ENCODE assay signal across 25 cellular contexts in genomic region chr7:130021105-130021834, GRCh38. TPM values are rescaled to one million over a fixed set of nuclear protein-coding genes. Genes with fewer than 3 reads are reported as not detected.
DNase-seq lines count a peak whose midpoint lies in the region; ATAC-seq, FAIRE-seq and TF ChIP-seq lines count a peak whose summit lies in the region.
"Had no signal": no experiment of that assay in that cellular context is flagged by ENCODE, and none has a peak within 500 bp of the region (broad histone marks: within the 10 kb centered on the region; RNA-seq: fewer than 3 reads in every experiment).

No MANE protein-coding gene starts in this region.

- ATAC-seq in A549 (no peak), right cardiac atrium (peak; percentile 48 to 50), psoas muscle (peak; percentile 85 to 93 (median 89))
- ATAC-seq: activated T-cell treated with anti-CD3 and anti-CD28 coated beads, Interleukin-2, amount 50 U/mL, for 4 hours; lower lobe of right lung; mucosa of descending colon; stimulated activated naive B cell treated with anti-CD40 and anti-IgM and Interleukin-4, amounts not matched to agents 10 μg/mL and 1 μg/mL and 100 μg/mL, for 72 hours had no signal

- H3K36me3 ChIP-seq in psoas muscle (ENCODE audit: insufficient read depth in 1 of 2, low read depth in 1 of 2) (peaks cover 13 to 71% of the 10 kb centered on the region in 2 donors), MM.1S (replicated peaks; ENCODE audit: insufficient read depth, low read length) (peaks cover 5% of the 10 kb centered on the region; the same call in 1 of the 2 replicates)

- no peak for TF ChIP-seq POLR2A in A549 (IDR thresholded peaks at IDR 0.05; ENCODE audit: low read length)

- TF ChIP-seq CTCF in A549 (IDR thresholded peaks at IDR 0.05): no peak
- no peak for TF ChIP-seq CTCF in psoas muscle (IDR thresholded peaks at IDR 0.05)
- TF ChIP-seq CTCF in MM.1S (IDR thresholded peaks at IDR 0.05; ENCODE audit: low read length): no peak

- intact Hi-C loops in right cardiac atrium (cut with DNase I) (no loop called here), psoas muscle (cut with DNase I) (no loop called here)

- DNase-seq in A549 (ENCODE audit: low read depth in 1 of 2, low spot score in 1 of 2) (no peak), anterior cingulate cortex (lab: John Stamatoyannopoulos, UW) (peak in 35 of 58 donors; percentile 3 to 48 (median 18)), right cardiac atrium (no peak), psoas muscle (peak; percentile 71 to 85), MM.1S (no peak), ACHN (no peak), DMS114 treated with DMSO at 0.1 percent for 48 hours (lab: John Stamatoyannopoulos, UW; ENCODE audit: unreplicated experiment) (no peak), AG20443 (ENCODE audit: low spot score) (no peak)
- DNase-seq: activated gamma-delta T cell; activated naive CD8-positive, alpha-beta T cell treated with anti-CD3 and anti-CD28 coated beads, Interleukin-2, amount 10 ng/mL, durations not matched to agents 7 days and 5 days; activated T-cell treated with anti-CD3 and anti-CD28 coated beads, Interleukin-2, amount 50 U/mL, for 4 hours; CD4-positive, alpha-beta memory T cell; lower lobe of right lung; MG63; mucosa of descending colon; NCI-H1930; NCI-H2171 treated with DMSO at 0.1 percent for 48 hours; NCI-H510A; stimulated activated naive B cell treated with anti-CD40 and anti-IgM and Interleukin-4, amounts not matched to agents 10 μg/mL and 1 μg/mL and 100 μg/mL, for 72 hours had no signal

- H3K9me3 ChIP-seq in A549 (no peaks in the 10 kb centered on the region), right cardiac atrium (ENCODE audit: control insufficient read depth, low read length) (no peaks in the 10 kb centered on the region), psoas muscle (no peaks in the 10 kb centered on the region), MM.1S (replicated peaks; ENCODE audit: insufficient read depth, low read length) (no peaks in the 10 kb centered on the region)
- H3K9me3 ChIP-seq: lower lobe of right lung, MG63, mucosa of descending colon, suprapubic skin had no signal

- TF ChIP-seq RAD21 in A549 (conservative IDR thresholded peaks at IDR 0.05 in 1 of 2, IDR thresholded peaks at IDR 0.05 in 1 of 2): no peak

- H4K20me1 ChIP-seq in MM.1S (ENCODE audit: insufficient read depth, low read length): no peaks in the 10 kb centered on the region

- in situ Hi-C loops in ACHN (cut with HindIII; ENCODE audit: low pct_ligation_motif_present, low pct_unique_long_range_greater_than_20kb, low sequenced_read_pairs): no loop called here

- H3F3A ChIP-seq in MM.1S (ENCODE audit: insufficient read depth, low read length): no peaks in the 10 kb centered on the region

- POLR2A ChIA-PET in A549 (lab: Yijun Ruan, JAX): no interaction called here

- H3K4me1 ChIP-seq in A549 (peaks cover 13% of the 10 kb centered on the region), right cardiac atrium (ENCODE audit: control insufficient read depth, insufficient read depth, low read length) (no peaks in the 10 kb centered on the region), psoas muscle (peaks cover 36% of the 10 kb centered on the region), MM.1S (ENCODE audit: low read length) (no peaks in the 10 kb centered on the region)
- H3K4me1 ChIP-seq: lower lobe of right lung had no signal

- CTCF ChIA-PET in A549 (lab: Yijun Ruan, JAX): interaction anchor here (1.7 to 5.8 kb wide), 3 partner anchors 9 to 196 kb away, joined by 5 to 56 read pairs (median 5); no protein-coding TSS in a partner anchor

- H3K4me3 ChIP-seq in A549: no peak overlapping the region
- no peak overlapping the region for H3K4me3 ChIP-seq in right cardiac atrium (ENCODE audit: low read length)
- peak overlapping the region; percentile 4 for H3K4me3 ChIP-seq in psoas muscle
- H3K4me3 ChIP-seq in MM.1S (ENCODE audit: low read length): no peak overlapping the region
- H3K4me3 ChIP-seq: coronary artery, lower lobe of right lung, MG63, mucosa of descending colon, SK-N-MC, suprapubic skin had no signal

- H3K9me2 ChIP-seq in MM.1S (replicated peaks; ENCODE audit: insufficient read depth, low read length): no peaks in the 10 kb centered on the region

- no peak overlapping the region for H2AFZ ChIP-seq in MM.1S (ENCODE audit: low read length)
- H2AFZ ChIP-seq: parathyroid adenoma had no signal

- no peaks in the 10 kb centered on the region for H3K79me2 ChIP-seq in MM.1S (ENCODE audit: low read length)
- H3K79me2 ChIP-seq: parathyroid adenoma had no signal

- H3K27ac ChIP-seq in A549 (no peak overlapping the region), right cardiac atrium (ENCODE audit: low read length) (peak overlapping the region; percentile 58), psoas muscle (peak overlapping the region; percentile 91), MM.1S (ENCODE audit: low read length) (no peak overlapping the region)
- H3K27ac ChIP-seq: coronary artery, lower lobe of right lung, parathyroid adenoma, SK-N-MC, suprapubic skin had no signal

- H3K27me3 ChIP-seq in right cardiac atrium (ENCODE audit: control insufficient read depth, insufficient read depth) (no peaks in the 10 kb centered on the region), psoas muscle (ENCODE audit: insufficient read depth in 3 of 3, low read length in 2 of 3) (no peaks in the 10 kb centered on the region), MM.1S (replicated peaks; ENCODE audit: insufficient read depth, low read length) (no peaks in the 10 kb centered on the region)
- H3K27me3 ChIP-seq: MG63, suprapubic skin had no signal

- FAIRE-seq in A549 (lab: Jason Lieb, UNC): no peak
- FAIRE-seq: GM19239, H1 had no signal

- TF ChIP-seq EP300 in A549 (IDR thresholded peaks at IDR 0.05): no peak

- 93% methylated on average over 10 of the region's 10 CpGs for WGBS in A549 (ENCODE audit: missing lambda C conversion rate)
- WGBS in right cardiac atrium: 79% methylated on average over 10 of the region's 10 CpGs
- 27 to 43% (median 28%) methylated on average over 10 of the region's 10 CpGs for WGBS in psoas muscle, 3 donors

- H3K4me2 ChIP-seq in A549: no peak overlapping the region
- H3K4me2 ChIP-seq in MM.1S (ENCODE audit: low read depth, low read length): no peak overlapping the region

- no peak overlapping the region for H3K9ac ChIP-seq in MM.1S (ENCODE audit: low read length)
- H3K9ac ChIP-seq: parathyroid adenoma had no signal

TF ChIP-seq in A549, 52 proteins besides CTCF, POLR2A, EP300 and RAD21:
- peak; percentile 63 for TF ChIP-seq MAFK (IDR thresholded peaks at IDR 0.05; ENCODE audit: partially characterized antibody)
- TF ChIP-seq, protein P1, sequence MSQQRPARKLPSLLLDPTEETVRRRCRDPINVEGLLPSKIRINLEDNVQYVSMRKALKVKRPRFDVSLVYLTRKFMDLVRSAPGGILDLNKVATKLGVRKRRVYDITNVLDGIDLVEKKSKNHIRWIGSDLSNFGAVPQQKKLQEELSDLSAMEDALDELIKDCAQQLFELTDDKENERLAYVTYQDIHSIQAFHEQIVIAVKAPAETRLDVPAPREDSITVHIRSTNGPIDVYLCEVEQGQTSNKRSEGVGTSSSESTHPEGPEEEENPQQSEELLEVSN (IDR thresholded peaks at IDR 0.05; ENCODE audit: borderline replicate concordance, low read depth): no peak
- no peak for TF ChIP-seq REST (IDR thresholded peaks at IDR 0.05)
- no peak for TF ChIP-seq TFCP2L1 (CRISPR knock-in tag; IDR thresholded peaks at IDR 0.05)

RNA-seq across cellular contexts. Expression of gene ZC3HC1, which starts 29.9 kb away (rescaled TPM):
- 35.6 and 38.6 TPM in 2 replicates for polyA plus RNA-seq in A549 (2011; rRNA removed)
- polyA plus RNA-seq in A549 (2012; cell fraction: cytosol; rRNA removed): 27.8 and 29.0 TPM in 2 replicates
- polyA plus RNA-seq in A549 (2012; cell fraction: nucleus; rRNA removed): 37.8 and 43.8 TPM in 2 replicates
- polyA plus RNA-seq in A549 (2017; fragmentation: RNase III; extraction: RNeasy Plus Mini Kit Qiagen cat#74134 plus additional on column Dnase treatment): 24.7 to 25.8 TPM (median 25.6 TPM) in 3 replicates
- polyA minus RNA-seq in A549 (2011; rRNA and poly(A)+ RNA removed): 36.0 and 36.4 TPM in 2 replicates
- total RNA-seq in right cardiac atrium: 10 to 100 TPM; 14.8 to 17.1 (median 16.6) TPM
- 15.4 TPM for polyA plus RNA-seq in right cardiac atrium
- 10 to 100 TPM; 21.1 to 26.6 (median 26.0) TPM for total RNA-seq in psoas muscle
- polyA plus RNA-seq in psoas muscle: 10 to 100 TPM; 22.8 to 37.7 (median 33.5) TPM

RNA-seq across cellular contexts. Expression of gene KLHDC10, which starts 49.1 kb away (rescaled TPM):
- polyA plus RNA-seq in A549 (2011; rRNA removed) (29.6 and 35.0 TPM in 2 replicates), A549 (2017; fragmentation: RNase III; extraction: RNeasy Plus Mini Kit Qiagen cat#74134 plus additional on column Dnase treatment) (24.3 to 26.2 TPM (median 25.7 TPM) in 3 replicates), right cardiac atrium (8.6 TPM), psoas muscle (10 to 100 TPM; 17.6 to 49.6 (median 18.5) TPM)
- 6.3 and 8.4 TPM in 2 replicates for polyA plus RNA-seq in A549 (2012; cell fraction: cytosol; rRNA removed)
- polyA plus RNA-seq in A549 (2012; cell fraction: nucleus; rRNA removed): 3.7 and 3.8 TPM in 2 replicates
- 32.3 and 35.5 TPM in 2 replicates for polyA minus RNA-seq in A549 (2011; rRNA and poly(A)+ RNA removed)
- total RNA-seq in right cardiac atrium (10 to 100 TPM; 24.3 to 29.4 (median 26.5) TPM), psoas muscle (10 to 100 TPM; 30.5 to 45.0 (median 36.5) TPM)

Comparison
In these comparisons a context has a peak if more than half of its experiments do, and no peak if none do; other contexts are left out.
1. ATAC-seq: peak in right cardiac atrium (2 of 2) and psoas muscle (4 of 4); none in A549 (0 of 2).
2. DNase-seq: peak in anterior cingulate cortex (35 of 58) and psoas muscle (2 of 2); none in A549 (0 of 2), right cardiac atrium (0 of 3), MM.1S (single experiment), ACHN (single experiment), DMS114 treated with DMSO at 0.1 percent for 48 hours (single experiment) and AG20443 (single experiment).
3. H3K27ac ChIP-seq: peak in right cardiac atrium (single experiment) and psoas muscle (single experiment); none in A549 (0 of 2) and MM.1S (single experiment).